8 cellular contexts compared by ENCODE assay signal in the genomic region with DNA sequence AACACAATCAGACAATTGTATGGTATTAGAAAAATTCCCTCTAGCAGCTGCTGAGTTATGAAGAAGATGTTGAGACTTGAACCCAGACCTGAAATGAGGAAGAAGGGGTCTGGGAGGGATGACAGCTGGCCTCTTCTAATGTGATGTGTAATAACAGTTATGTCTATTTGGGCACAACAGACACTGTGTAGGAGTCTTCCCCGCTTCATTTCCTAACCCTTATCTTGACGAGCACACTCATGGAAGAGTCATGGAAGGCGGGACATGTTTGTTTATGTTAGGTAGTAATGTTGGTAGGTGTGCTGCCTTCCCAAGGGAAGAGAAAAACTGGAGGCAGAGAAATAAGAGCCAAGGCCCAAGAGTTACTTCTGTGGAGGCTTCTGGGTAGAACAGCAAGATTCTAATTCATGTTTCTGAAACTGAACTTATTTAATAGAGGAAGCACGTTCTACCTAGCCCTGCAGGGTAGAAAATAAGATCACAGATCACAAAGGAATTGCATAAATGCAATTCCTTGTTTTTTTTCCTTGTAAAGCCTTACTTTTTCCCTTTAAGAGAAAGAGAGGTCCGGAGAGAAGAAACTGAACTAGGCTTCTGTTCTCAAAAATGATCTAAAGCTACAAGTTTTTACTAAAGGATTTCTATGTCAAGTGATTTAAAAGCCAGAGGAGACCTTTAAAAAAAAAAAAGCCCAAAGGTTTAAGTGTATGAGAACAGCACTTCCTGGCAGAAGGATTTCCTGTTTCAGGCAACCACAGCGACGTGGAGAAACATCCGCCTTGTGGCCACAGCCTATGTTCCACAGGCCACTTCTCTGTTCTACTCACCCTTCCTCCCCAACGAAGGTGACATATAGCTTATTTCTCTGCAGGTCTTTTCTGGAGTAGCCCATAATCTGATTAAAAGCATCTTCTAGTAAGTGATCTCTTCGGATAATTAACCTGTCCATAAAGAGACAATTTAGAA.
A peak's percentile ranks its signal among the peaks of the same experiment; 100 is the strongest.
DNase-seq lines count a peak whose midpoint lies in the region; ATAC-seq, FAIRE-seq and TF ChIP-seq lines count a peak whose summit lies in the region.

No MANE protein-coding gene starts in this region.

- FAIRE-seq in GM12891 (lab: Jason Lieb, UNC) = peak; percentile 96

- peak; percentile 20 for DNase-seq in GM12891 (ENCODE audit: insufficient read length, low spot score)
- DNase-seq in NCI-H226 = peak; percentile 96
- DNase-seq in activated CD8-positive, alpha-beta memory T cell treated with anti-CD3 and anti-CD28 coated beads for 24 hours = peak; percentile 76
- peak; percentile 19 for DNase-seq in esophagus squamous epithelium (lab: John Stamatoyannopoulos, UW)
- DNase-seq in pons (ENCODE audit: low spot score) = peak; percentile 69
- DNase-seq in NCI-H748 treated with DMSO at 0.1 percent for 48 hours (lab: John Stamatoyannopoulos, UW) = no peak
- DNase-seq in NCI-H1930 (lab: John Stamatoyannopoulos, UW) = no peak

- H3K27ac ChIP-seq in esophagus squamous epithelium = peak overlapping the region; percentile 28 to 79 (median 72)

- no peaks in the 10 kb centered on the region for H3K9me3 ChIP-seq in esophagus squamous epithelium

- intact Hi-C loops in esophagus squamous epithelium (cut with DNase I) = no loop called here

- H3K27me3 ChIP-seq in esophagus squamous epithelium = no peaks in the 10 kb centered on the region

- peaks cover 7 to 25% (median 9%) of the 10 kb centered on the region in 3 donors for H3K4me1 ChIP-seq in esophagus squamous epithelium

- TF ChIP-seq CTCF in esophagus squamous epithelium (IDR thresholded peaks at IDR 0.05) = peak in 2 of 6 experiments; percentile 14 to 15

- TF ChIP-seq POLR2A in GM12891 (IDR thresholded peaks at IDR 0.05; ENCODE audit: low read depth, low read length) = no peak
- TF ChIP-seq POLR2A in esophagus squamous epithelium (IDR thresholded peaks at IDR 0.05) = no peak

- no peak overlapping the region for H3K4me3 ChIP-seq in esophagus squamous epithelium

- 43 to 47% methylated on average over 10 of the region's 10 CpGs for WGBS in esophagus squamous epithelium, 2 donors

- H3K36me3 ChIP-seq in esophagus squamous epithelium = no peaks in the 10 kb centered on the region

- ATAC-seq in HG02610 (IDR thresholded peaks at IDR 0.05; ENCODE audit: unreplicated experiment) = peak; percentile 78

TF ChIP-seq in GM12891, 5 proteins besides CTCF, POLR2A, EP300 and RAD21:
- TF ChIP-seq SPI1 (IDR thresholded peaks at IDR 0.05; ENCODE audit: low read depth, low read length) = peak; percentile 86
- TF ChIP-seq POU2F2 (IDR thresholded peaks at IDR 0.05; ENCODE audit: low read depth, low read length) = no peak

Comparison
In these comparisons a context has a peak if more than half of its experiments do, and no peak if none do; other contexts are left out.
1. DNase-seq: peak in GM12891 (single experiment), NCI-H226 (single experiment), activated CD8-positive, alpha-beta memory T cell treated with anti-CD3 and anti-CD28 coated beads for 24 hours (single experiment), esophagus squamous epithelium (single experiment) and pons (single experiment); none in NCI-H748 treated with DMSO at 0.1 percent for 48 hours (single experiment) and NCI-H1930 (0 of 2).